13 cellular contexts compared by ENCODE assay signal in genomic region chr1:110243146-110243545, GRCh38. TPM values are rescaled to one million over a fixed set of nuclear protein-coding genes. Genes with fewer than 3 reads are reported as not detected.
DNase-seq lines count a peak whose midpoint lies in the region; ATAC-seq, FAIRE-seq and TF ChIP-seq lines count a peak whose summit lies in the region.
"Had no signal": no experiment of that assay in that cellular context is flagged by ENCODE, and none has a peak within 500 bp of the region (broad histone marks: within the 10 kb centered on the region; RNA-seq: fewer than 3 reads in every experiment).

No MANE protein-coding gene starts in this region.

- intact Hi-C loops in cardiac septum (cut with DNase I): no loop called here
- intact Hi-C loops in left cardiac atrium (cut with DNase I): no loop called here
- intact Hi-C loops in activated B cell treated with CpG ODN at 0.5 μM for 24 hours (cut with micrococcal nuclease): loop anchor here (1.0 to 5.0 kb wide), 4 partner anchors 34 to 142 kb away; no protein-coding TSS in a partner anchor

- no peak overlapping the region for H3K4me3 ChIP-seq in osteoblast (ENCODE audit: insufficient read depth, low read length)

- FAIRE-seq in GM19239 (lab: Jason Lieb, UNC): no peak

- no peaks in the 10 kb centered on the region for H3K79me2 ChIP-seq in osteoblast (ENCODE audit: insufficient read depth, low read length)

- H2AFZ ChIP-seq in osteoblast (ENCODE audit: low read length): no peak overlapping the region

- POLR2A ChIA-PET in activated B cell treated with CpG ODN at 0.5 μM for 24 hours (lab: Charles Lee): interaction anchor here (0.8 to 3.7 kb wide), 4 partner anchors 11 to 165 kb away, joined by 3 to 32 read pairs (median 3); partner anchors contain the start of gene KCNC4

- peaks cover 4% of the 10 kb centered on the region for H3K36me3 Mint-ChIP-seq in IgD-negative memory B cell
- H3K36me3 Mint-ChIP-seq in activated B cell treated with CpG ODN at 0.5 μM for 24 hours (ENCODE audit: low read depth): no peaks in the 10 kb centered on the region

- H3K9me3 ChIP-seq in osteoblast (ENCODE audit: low read depth, low read length): no peaks in the 10 kb centered on the region

- DNase-seq in cardiac septum (ENCODE audit: low spot score): peak; percentile 50
- DNase-seq in left cardiac atrium: no peak
- DNase-seq in activated B cell treated with CpG ODN at 0.5 μM for 24 hours: no peak
- DNase-seq in NCI-H1436 (lab: John Stamatoyannopoulos, UW): no peak
- no peak for DNase-seq in osteoblast (ENCODE audit: insufficient read length, low spot score, missing footprints)
- no peak for DNase-seq in GM19239 (ENCODE audit: insufficient read length, low spot score)
- no peak for DNase-seq in effector CD8-positive, alpha-beta T cell (lab: John Stamatoyannopoulos, UW)
- DNase-seq: H7, NCI-H2081 treated with DMSO at 0.1 percent for 48 hours, T-helper 9 cell had no signal

- H3K4me1 ChIP-seq in osteoblast (ENCODE audit: insufficient read depth, low read length): no peaks in the 10 kb centered on the region

- H3K27me3 Mint-ChIP-seq in IgD-negative memory B cell (peaks cover 2% of the 10 kb centered on the region), activated B cell treated with CpG ODN at 0.5 μM for 24 hours (no peaks in the 10 kb centered on the region)

- H3K4me2 ChIP-seq in osteoblast (ENCODE audit: insufficient read depth, low read length): no peak overlapping the region

- H4K20me1 ChIP-seq in osteoblast (ENCODE audit: insufficient read depth, low read length): no peaks in the 10 kb centered on the region

- H3K4me1 Mint-ChIP-seq in IgD-negative memory B cell: peaks cover 15 to 32% (median 15%) of the 10 kb centered on the region in 3 donors
- peaks cover 37% of the 10 kb centered on the region for H3K4me1 Mint-ChIP-seq in activated B cell treated with CpG ODN at 0.5 μM for 24 hours

- no peak for TF ChIP-seq CTCF in activated B cell treated with CpG ODN at 0.5 μM for 24 hours (IDR thresholded peaks at IDR 0.05)
- no peak for TF ChIP-seq CTCF in osteoblast (IDR thresholded peaks at IDR 0.05; ENCODE audit: extremely low read depth, low read depth, low read length)

- H3K27ac Mint-ChIP-seq in IgD-negative memory B cell (peak overlapping the region in 2 of 3 donors; percentile 10 to 94), activated B cell treated with CpG ODN at 0.5 μM for 24 hours (peak overlapping the region; percentile 73)

- H3K9me3 Mint-ChIP-seq in IgD-negative memory B cell: no peaks in the 10 kb centered on the region
- no peaks in the 10 kb centered on the region for H3K9me3 Mint-ChIP-seq in activated B cell treated with CpG ODN at 0.5 μM for 24 hours
- H3K9me3 Mint-ChIP-seq: nephron had no signal

- CTCF ChIA-PET in activated B cell treated with CpG ODN at 0.5 μM for 24 hours (lab: Charles Lee): interaction anchor here (5.3 kb wide), 1 partner anchor 35 kb away, joined by 26 read pairs; no protein-coding TSS in a partner anchor

- H3K27ac ChIP-seq in osteoblast (ENCODE audit: low read depth, low read length): no peak overlapping the region

- H3K36me3 ChIP-seq in osteoblast (ENCODE audit: insufficient read depth, low read length): no peaks in the 10 kb centered on the region

- ATAC-seq in left cardiac atrium (no peak), activated B cell treated with CpG ODN at 0.5 μM for 24 hours (ENCODE audit: low read depth) (peak; percentile 56)
- ATAC-seq: Panc1 had no signal

- H3K27me3 ChIP-seq in osteoblast (ENCODE audit: insufficient read depth, low read length): peaks cover 12% of the 10 kb centered on the region

- peak overlapping the region in 2 of 4 donors; percentile 58 to 70 for H3K4me3 Mint-ChIP-seq in IgD-negative memory B cell
- peak overlapping the region; percentile 71 for H3K4me3 Mint-ChIP-seq in activated B cell treated with CpG ODN at 0.5 μM for 24 hours
- H3K4me3 Mint-ChIP-seq: nephron had no signal

RNA-seq across cellular contexts. Expression of gene KCNC4, which starts 33.0 kb away (rescaled TPM):
- 16.6 TPM for total RNA-seq in cardiac septum
- 1 to 10 TPM; 8.7 to 8.8 TPM for total RNA-seq in left cardiac atrium
- 1.8 TPM for polyA plus RNA-seq in IgD-negative memory B cell
- 8.5 and 9.8 TPM in 2 replicates for total RNA-seq in activated B cell treated with CpG ODN at 0.5 μM for 24 hours
- total RNA-seq in osteoblast: 1.4 and 1.5 TPM in 2 replicates
